1 cellular context compared by ENCODE assay signal in genomic region chr22:24121938-24122337, GRCh38.
TF ChIP-seq lines count a peak whose summit lies in the region.

No MANE protein-coding gene starts in this region.

TF ChIP-seq in A549, 52 proteins besides CTCF, POLR2A, EP300 and RAD21 (continued from another document):
- TF ChIP-seq, protein P1, sequence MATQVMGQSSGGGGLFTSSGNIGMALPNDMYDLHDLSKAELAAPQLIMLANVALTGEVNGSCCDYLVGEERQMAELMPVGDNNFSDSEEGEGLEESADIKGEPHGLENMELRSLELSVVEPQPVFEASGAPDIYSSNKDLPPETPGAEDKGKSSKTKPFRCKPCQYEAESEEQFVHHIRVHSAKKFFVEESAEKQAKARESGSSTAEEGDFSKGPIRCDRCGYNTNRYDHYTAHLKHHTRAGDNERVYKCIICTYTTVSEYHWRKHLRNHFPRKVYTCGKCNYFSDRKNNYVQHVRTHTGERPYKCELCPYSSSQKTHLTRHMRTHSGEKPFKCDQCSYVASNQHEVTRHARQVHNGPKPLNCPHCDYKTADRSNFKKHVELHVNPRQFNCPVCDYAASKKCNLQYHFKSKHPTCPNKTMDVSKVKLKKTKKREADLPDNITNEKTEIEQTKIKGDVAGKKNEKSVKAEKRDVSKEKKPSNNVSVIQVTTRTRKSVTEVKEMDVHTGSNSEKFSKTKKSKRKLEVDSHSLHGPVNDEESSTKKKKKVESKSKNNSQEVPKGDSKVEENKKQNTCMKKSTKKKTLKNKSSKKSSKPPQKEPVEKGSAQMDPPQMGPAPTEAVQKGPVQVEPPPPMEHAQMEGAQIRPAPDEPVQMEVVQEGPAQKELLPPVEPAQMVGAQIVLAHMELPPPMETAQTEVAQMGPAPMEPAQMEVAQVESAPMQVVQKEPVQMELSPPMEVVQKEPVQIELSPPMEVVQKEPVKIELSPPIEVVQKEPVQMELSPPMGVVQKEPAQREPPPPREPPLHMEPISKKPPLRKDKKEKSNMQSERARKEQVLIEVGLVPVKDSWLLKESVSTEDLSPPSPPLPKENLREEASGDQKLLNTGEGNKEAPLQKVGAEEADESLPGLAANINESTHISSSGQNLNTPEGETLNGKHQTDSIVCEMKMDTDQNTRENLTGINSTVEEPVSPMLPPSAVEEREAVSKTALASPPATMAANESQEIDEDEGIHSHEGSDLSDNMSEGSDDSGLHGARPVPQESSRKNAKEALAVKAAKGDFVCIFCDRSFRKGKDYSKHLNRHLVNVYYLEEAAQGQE (IDR thresholded peaks at IDR 0.05): no peak
